ENCODE assay signal across 1 cellular context in genomic region chr15:33093234-33093633, GRCh38.
TF ChIP-seq lines count a peak whose summit lies in the region.

No MANE protein-coding gene starts in this region.

TF ChIP-seq in SK-N-SH, 30 proteins besides CTCF, POLR2A, EP300 and RAD21 (continued from another document):
- TF ChIP-seq POLR2AphosphoS5 (IDR thresholded peaks at IDR 0.05; ENCODE audit: low read depth, low read length), result no peak
- no peak for TF ChIP-seq ZBTB33 (IDR thresholded peaks at IDR 0.05; ENCODE audit: borderline replicate concordance, low read depth)
- TF ChIP-seq MEF2A (IDR thresholded peaks at IDR 0.05; ENCODE audit: borderline replicate concordance, low read depth), result no peak
- TF ChIP-seq CHD2 (IDR thresholded peaks at IDR 0.05; ENCODE audit: low read length, partially characterized antibody), result no peak
